In genomic region chr22:20506543-20507252, GRCh38 we compare ENCODE assay signal across 7 cellular contexts. TPM values are rescaled to one million over a fixed set of nuclear protein-coding genes. Genes with fewer than 3 reads are reported as not detected.
DNase-seq lines count a peak whose midpoint lies in the region.

No MANE protein-coding gene starts in this region.

- H3K4me1 Mint-ChIP-seq in activated naive CD8-positive, alpha-beta T cell (ENCODE audit: low read depth) = peaks cover 44% of the 10 kb centered on the region

- peak overlapping the region; percentile 98 for H3K4me3 Mint-ChIP-seq in activated naive CD8-positive, alpha-beta T cell

- H3K36me3 ChIP-seq in HUES64 (ENCODE audit: insufficient read depth, low read length) = no peaks in the 10 kb centered on the region
- H3K36me3 ChIP-seq in iPS-20b (ENCODE audit: insufficient read depth, low read depth, low read length) = no peaks in the 10 kb centered on the region
- no peaks in the 10 kb centered on the region for H3K36me3 ChIP-seq in subcutaneous abdominal adipose tissue (ENCODE audit: control insufficient read depth in 5 of 5, insufficient read depth in 5 of 5, low read length in 5 of 5)

- H3K9me3 Mint-ChIP-seq in activated naive CD8-positive, alpha-beta T cell (ENCODE audit: low read depth) = no peaks in the 10 kb centered on the region

- H3K4me3 ChIP-seq in HUES64 (ENCODE audit: low read length) (peak overlapping the region; percentile 86), iPS-20b (ENCODE audit: low read length) (peak overlapping the region; percentile 94), subcutaneous abdominal adipose tissue (ENCODE audit: low read depth in 1 of 5, low read length in 5 of 5) (peak overlapping the region; percentile 60 to 94 (median 75))

- no peaks in the 10 kb centered on the region for H3K27me3 Mint-ChIP-seq in activated naive CD8-positive, alpha-beta T cell

- DNase-seq in mesenteric fat pad (ENCODE audit: low spot score) = no peak
- no peak for DNase-seq in UCSD-AML1 (lab: John Stamatoyannopoulos, UW; ENCODE audit: unreplicated experiment)
- DNase-seq in COR-L47 (lab: John Stamatoyannopoulos, UW) = no peak

- no peak overlapping the region for H3K27ac ChIP-seq in HUES64 (ENCODE audit: low read depth, low read length)
- H3K27ac ChIP-seq in iPS-20b (ENCODE audit: low read length) = no peak overlapping the region
- peak overlapping the region; percentile 94 for H3K27ac ChIP-seq in subcutaneous abdominal adipose tissue (ENCODE audit: low read depth, low read length)

- peaks cover 3% of the 10 kb centered on the region for H3K36me3 Mint-ChIP-seq in activated naive CD8-positive, alpha-beta T cell

- no peaks in the 10 kb centered on the region for H3K9me3 ChIP-seq in HUES64 (ENCODE audit: insufficient read depth, low read depth, low read length)
- no peaks in the 10 kb centered on the region for H3K9me3 ChIP-seq in iPS-20b (ENCODE audit: insufficient read depth, low read depth, low read length)
- H3K9me3 ChIP-seq in subcutaneous abdominal adipose tissue (ENCODE audit: control insufficient read depth in 5 of 5, low read length in 5 of 5) = no peaks in the 10 kb centered on the region

- 73% methylated on average over 13 of the region's 13 CpGs for WGBS in HUES64

- H3K27me3 ChIP-seq in HUES64 (ENCODE audit: insufficient read depth, low read length) = no peaks in the 10 kb centered on the region
- H3K27me3 ChIP-seq in iPS-20b (ENCODE audit: insufficient read depth, low read length) = no peaks in the 10 kb centered on the region
- H3K27me3 ChIP-seq in subcutaneous abdominal adipose tissue (ENCODE audit: control insufficient read depth in 5 of 5, insufficient read depth in 4 of 5, low read length in 5 of 5) = no peaks in the 10 kb centered on the region

- H3K27ac Mint-ChIP-seq in activated naive CD8-positive, alpha-beta T cell = peak overlapping the region; percentile 97

- H3K9ac ChIP-seq in HUES64 (ENCODE audit: low read depth, low read length) (no peak overlapping the region), iPS-20b (ENCODE audit: low read depth, low read length) (no peak overlapping the region), subcutaneous abdominal adipose tissue (ENCODE audit: low read length in 5 of 5) (peak overlapping the region; percentile 90 to 100 (median 99))

- H3K4me1 ChIP-seq in HUES64 (ENCODE audit: insufficient read depth, low read length) = peaks cover 24% of the 10 kb centered on the region; the same call in 1 of the 2 replicates
- H3K4me1 ChIP-seq in iPS-20b (ENCODE audit: insufficient read depth, low read length) = peaks cover 21% of the 10 kb centered on the region
- H3K4me1 ChIP-seq in subcutaneous abdominal adipose tissue (ENCODE audit: control insufficient read depth in 5 of 5, insufficient read depth in 5 of 5, low read length in 5 of 5) = peaks cover 14 to 43% (median 42%) of the 10 kb centered on the region in 5 donors

RNA-seq across cellular contexts. Expression of gene MED15, which starts 0.7 kb away (rescaled TPM):
- 29.5 TPM for polyA plus RNA-seq in HUES64 (2013, experiment 1 of 2)
- 32.3 TPM for polyA plus RNA-seq in HUES64 (2013, experiment 2 of 2)
- total RNA-seq in mesenteric fat pad = 104 TPM

RNA-seq across cellular contexts. Expression of gene KLHL22, which starts 11.1 kb away (rescaled TPM):
- 8.8 TPM for polyA plus RNA-seq in HUES64 (2013, experiment 1 of 2)
- polyA plus RNA-seq in HUES64 (2013, experiment 2 of 2) = 11.0 TPM
- total RNA-seq in mesenteric fat pad = 24.9 TPM

Comparison
In these comparisons a context has a peak if more than half of its experiments do, and no peak if none do; other contexts are left out.
1. H3K9ac ChIP-seq: peak in subcutaneous abdominal adipose tissue (5 of 5); none in HUES64 (single experiment) and iPS-20b (single experiment).
2. Peak in every context shown above with its lines, with median percentiles within 50 percentile points of each other: H3K4me3 ChIP-seq.